In genomic region chr17:46167267-46167666, GRCh38 we compare ENCODE assay signal across 25 cellular contexts. TPM values are rescaled to one million over a fixed set of nuclear protein-coding genes. Genes with fewer than 3 reads are reported as not detected.
DNase-seq lines count a peak whose midpoint lies in the region; ATAC-seq, FAIRE-seq and TF ChIP-seq lines count a peak whose summit lies in the region.
"Had no signal": no experiment of that assay in that cellular context is flagged by ENCODE, and none has a peak within 500 bp of the region (broad histone marks: within the 10 kb centered on the region; RNA-seq: fewer than 3 reads in every experiment).

No MANE protein-coding gene starts in this region.

- H3K79me2 ChIP-seq in smooth muscle cell (ENCODE audit: low read depth) = peaks cover 100% of the 10 kb centered on the region

- H3K4me3 ChIP-seq in smooth muscle cell = no peak overlapping the region
- H3K4me3 ChIP-seq: adrenal gland, esophagus muscularis mucosa, MG63, sigmoid colon had no signal

- H3F3A ChIP-seq in smooth muscle cell (ENCODE audit: low read depth) = peaks cover 7% of the 10 kb centered on the region

- H3K27me3 Mint-ChIP-seq in activated T-cell treated with anti-CD3 and anti-CD28 coated beads, Interleukin-2, amount 50 U/mL, for 72 hours (ENCODE audit: low read depth) = no peaks in the 10 kb centered on the region
- H3K27me3 Mint-ChIP-seq in T-cell = no peaks in the 10 kb centered on the region
- H3K27me3 Mint-ChIP-seq: activated CD4-positive, alpha-beta memory T cell treated with anti-CD3 and anti-CD28 coated beads, Interleukin-2, amount 10 ng/mL, durations not matched to agents 7 days and 5 days; type B pancreatic cell had no signal

- peak overlapping the region; percentile 83 for H3K27ac Mint-ChIP-seq in activated T-cell treated with anti-CD3 and anti-CD28 coated beads, Interleukin-2, amount 50 U/mL, for 72 hours
- no peak overlapping the region for H3K27ac Mint-ChIP-seq in T-cell
- H3K27ac Mint-ChIP-seq: activated CD4-positive, alpha-beta memory T cell treated with anti-CD3 and anti-CD28 coated beads, Interleukin-2, amount 10 ng/mL, durations not matched to agents 7 days and 5 days had no signal

- no peak overlapping the region for H3K4me3 Mint-ChIP-seq in activated T-cell treated with anti-CD3 and anti-CD28 coated beads, Interleukin-2, amount 50 U/mL, for 72 hours
- H3K4me3 Mint-ChIP-seq in T-cell = peak overlapping the region in 2 of 3 donors; percentile 8 to 53
- H3K4me3 Mint-ChIP-seq: activated CD4-positive, alpha-beta memory T cell treated with anti-CD3 and anti-CD28 coated beads, Interleukin-2, amount 10 ng/mL, durations not matched to agents 7 days and 5 days; type B pancreatic cell had no signal

- H3K27ac ChIP-seq in smooth muscle cell (ENCODE audit: low read depth) = peak overlapping the region; percentile 70
- H3K27ac ChIP-seq: parathyroid adenoma had no signal

- peak; percentile 43 for FAIRE-seq in islet of Langerhans (lab: Jason Lieb, UNC)
- FAIRE-seq: A204.1, colon, GM12891 had no signal

- no peaks in the 10 kb centered on the region for H3K9me3 ChIP-seq in smooth muscle cell (replicated peaks; ENCODE audit: low read depth)
- H3K9me3 ChIP-seq: adrenal gland, esophagus muscularis mucosa, MG63, sigmoid colon had no signal

- peaks cover 19% of the 10 kb centered on the region for H3K4me1 ChIP-seq in smooth muscle cell (ENCODE audit: low read depth)

- H3K9me3 Mint-ChIP-seq in activated T-cell treated with anti-CD3 and anti-CD28 coated beads, Interleukin-2, amount 50 U/mL, for 72 hours = no peaks in the 10 kb centered on the region
- H3K9me3 Mint-ChIP-seq in T-cell = no peaks in the 10 kb centered on the region
- H3K9me3 Mint-ChIP-seq: activated CD4-positive, alpha-beta memory T cell treated with anti-CD3 and anti-CD28 coated beads, Interleukin-2, amount 10 ng/mL, durations not matched to agents 7 days and 5 days had no signal

- peak overlapping the region; percentile 70 for H3K4me2 ChIP-seq in smooth muscle cell

- peak overlapping the region; percentile 9 for H3K9ac ChIP-seq in smooth muscle cell (ENCODE audit: low read depth)
- H3K9ac ChIP-seq: parathyroid adenoma had no signal

- H4K20me1 ChIP-seq in smooth muscle cell (ENCODE audit: low read depth) = peaks cover 100% of the 10 kb centered on the region

- 63% methylated on average over 2 of the region's 2 CpGs for WGBS in smooth muscle cell (ENCODE audit: low lambda C conversion rate)

- CTCF ChIA-PET in T-cell (lab: Charles Lee) = interaction anchor here (0.6 to 1.7 kb wide), 5 partner anchors 10 to 46 kb away, joined by 3 to 9 read pairs (median 4); partner anchors contain the start of gene KANSL1 (in 1 of the 2)

- H2AFZ ChIP-seq in smooth muscle cell (ENCODE audit: low read depth) = no peak overlapping the region
- H2AFZ ChIP-seq: parathyroid adenoma had no signal

- peaks cover 6 to 35% of the 10 kb centered on the region in 2 donors for H3K36me3 Mint-ChIP-seq in activated T-cell treated with anti-CD3 and anti-CD28 coated beads, Interleukin-2, amount 50 U/mL, for 72 hours (ENCODE audit: insufficient read depth in 2 of 2)
- H3K36me3 Mint-ChIP-seq in T-cell = peaks cover 56% of the 10 kb centered on the region

- DNase-seq in activated T-cell treated with anti-CD3 and anti-CD28 coated beads, Interleukin-2, amount 50 U/mL, for 72 hours = no peak
- DNase-seq in activated T-cell treated with anti-CD3 and anti-CD28 coated beads, Interleukin-2, amount 50 U/mL, for 1 hour = no peak
- DNase-seq in T-cell (no peak), smooth muscle cell (lab: John Stamatoyannopoulos, UW; ENCODE audit: unreplicated experiment) (no peak), UCSD-AML1 (lab: John Stamatoyannopoulos, UW; ENCODE audit: unreplicated experiment) (no peak), NCI-H69 (lab: John Stamatoyannopoulos, UW) (no peak)
- no peak for DNase-seq in stimulated activated CD8-positive, alpha-beta memory T cell treated with anti-CD3 and anti-CD28 coated beads, Interleukin-4, amount 100 ng/mL, for 48 hours
- DNase-seq: activated CD4-positive, alpha-beta memory T cell treated with anti-CD3 and anti-CD28 coated beads, Interleukin-2, amount 10 ng/mL, durations not matched to agents 7 days and 5 days; activated gamma-delta T cell treated with Interleukin-2 at 50 U/mL for 16 hours; activated T-cell treated with anti-CD3 and anti-CD28 coated beads for 4 hours; adrenal gland; foreskin melanocyte; mesendoderm; MG63; NCI-H2081 treated with DMSO at 0.1 percent for 48 hours; NCI-H345; sigmoid colon; T1000 had no signal

- ATAC-seq in activated T-cell treated with anti-CD3 and anti-CD28 coated beads, Interleukin-2, amount 50 U/mL, for 72 hours (replicated peaks in 1 of 2) = no peak
- no peak for ATAC-seq in T-cell (replicated peaks in 1 of 4)

- TF ChIP-seq CTCF in smooth muscle cell (IDR thresholded peaks at IDR 0.05; ENCODE audit: borderline replicate concordance, insufficient read depth, poor library complexity, severe bottlenecking) = no peak

- peaks cover 86% of the 10 kb centered on the region for H3K4me1 Mint-ChIP-seq in activated T-cell treated with anti-CD3 and anti-CD28 coated beads, Interleukin-2, amount 50 U/mL, for 72 hours (ENCODE audit: low read depth)
- H3K4me1 Mint-ChIP-seq in T-cell = peaks cover 83 to 93% (median 90%) of the 10 kb centered on the region in 3 donors

- peaks cover 12% of the 10 kb centered on the region for H3K36me3 ChIP-seq in smooth muscle cell (ENCODE audit: low read depth)

- POLR2A ChIA-PET in T-cell (lab: Charles Lee) = interaction anchor here (0.5 to 0.6 kb wide), 4 partner anchors 11 to 1714 kb away, joined by 3 read pairs; no protein-coding TSS in a partner anchor

- no peaks in the 10 kb centered on the region for H3K27me3 ChIP-seq in smooth muscle cell (ENCODE audit: low read depth)
- H3K27me3 ChIP-seq: adrenal gland, esophagus muscularis mucosa, MG63, sigmoid colon had no signal

RNA-seq across cellular contexts. Expression of gene KANSL1, which starts 26.0 kb away (rescaled TPM):
- total RNA-seq in activated T-cell treated with anti-CD3 and anti-CD28 coated beads, Interleukin-2, amount 50 U/mL, for 72 hours = 100 to 1,000 TPM in 1 of 2 donors, 10 to 100 TPM in 1; 73.5 to 130 TPM
- total RNA-seq in T-cell = 100 to 1,000 TPM; 113 to 301 (median 160) TPM
- total RNA-seq in smooth muscle cell = 59.9 and 69.7 TPM in 2 replicates
- polyA plus RNA-seq in smooth muscle cell = 16.9 and 23.2 TPM in 2 replicates

Comparison
In these comparisons a context has a peak if more than half of its experiments do, and no peak if none do; other contexts are left out.
1. H3K4me3 Mint-ChIP-seq: peak in T-cell (2 of 3); none in activated T-cell treated with anti-CD3 and anti-CD28 coated beads, Interleukin-2, amount 50 U/mL, for 72 hours (0 of 2).